Comparison of ENCODE assay signal across 18 cellular contexts in genomic region chr13:26401578-26402021, GRCh38.
"Had no signal": no experiment of that assay in that cellular context is flagged by ENCODE, and none has a peak within 500 bp of the region (broad histone marks: within the 10 kb centered on the region; RNA-seq: fewer than 3 reads in every experiment).

No MANE protein-coding gene starts in this region.

- H3K27me3 ChIP-seq: adrenal gland had no signal

- H3K9me3 ChIP-seq: adrenal gland, SK-N-SH had no signal

- DNase-seq: activated CD4-positive, alpha-beta T cell treated with anti-CD3 and anti-CD28 coated beads for 4 hours; activated CD8-positive, alpha-beta memory T cell treated with anti-CD3 and anti-CD28 coated beads, Interleukin-2, amount 50 U/mL, for 4 hours; activated CD8-positive, alpha-beta T cell treated with anti-CD3 and anti-CD28 coated beads for 36 hours; activated naive CD4-positive, alpha-beta T cell treated with anti-CD3 and anti-CD28 coated beads, Interleukin-2, amount 50 U/mL, for 16 hours; activated naive CD8-positive, alpha-beta T cell treated with anti-CD3 and anti-CD28 coated beads, Interleukin-2, amount 10 ng/mL, durations not matched to agents 7 days and 5 days; adrenal gland; anterior cingulate cortex; central memory CD4-positive, alpha-beta T cell; NCI-H1048; NCI-H1417; NCI-H1930; NCI-H2171; NCI-H226; NCI-H526; NCI-H774; SK-N-SH; T-helper 1 cell had no signal

- ATAC-seq: activated CD4-positive, CD25-positive, alpha-beta regulatory T cell treated with anti-CD3 and anti-CD28 coated beads, Interleukin-2, amount 50 U/mL, for 24 hours; activated CD8-positive, alpha-beta T cell treated with anti-CD3 and anti-CD28 coated beads for 36 hours had no signal

- H3K27ac ChIP-seq: adrenal gland had no signal

- H3K4me3 ChIP-seq: adrenal gland had no signal
